29 cellular contexts compared by ENCODE assay signal in genomic region chr10:75868601-75869000, GRCh38.
"Had no signal": no experiment of that assay in that cellular context is flagged by ENCODE, and none has a peak within 500 bp of the region (broad histone marks: within the 10 kb centered on the region; RNA-seq: fewer than 3 reads in every experiment).

No MANE protein-coding gene starts in this region.

- H3K27ac Mint-ChIP-seq: activated CD4-positive, alpha-beta memory T cell treated with anti-CD3 and anti-CD28 coated beads, Interleukin-2, amount 10 ng/mL, durations not matched to agents 7 days and 5 days; activated CD4-positive, alpha-beta T cell treated with anti-CD3 and anti-CD28 coated beads, Interleukin-2, amount 10 ng/mL, durations not matched to agents 7 days and 5 days; activated naive CD4-positive, alpha-beta T cell treated with anti-CD3 and anti-CD28 coated beads, Interleukin-2, amount 10 ng/mL, durations not matched to agents 7 days and 5 days; activated naive CD4-positive, alpha-beta T cell treated with anti-CD3 and anti-CD28 coated beads, Interleukin-2, amount 50 U/mL, for 72 hours; activated naive CD8-positive, alpha-beta T cell treated with anti-CD3 and anti-CD28 coated beads, Interleukin-2, amount 10 ng/mL, durations not matched to agents 7 days and 5 days; activated T-cell treated with anti-CD3 and anti-CD28 coated beads, Interleukin-2, amount 50 U/mL, for 24 hours; activated T-cell treated with anti-CD3 and anti-CD28 coated beads, Interleukin-2, amount 50 U/mL, for 72 hours; brain had no signal

- H3K4me3 Mint-ChIP-seq: activated CD4-positive, alpha-beta memory T cell treated with anti-CD3 and anti-CD28 coated beads, Interleukin-2, amount 10 ng/mL, durations not matched to agents 7 days and 5 days; activated CD4-positive, alpha-beta T cell treated with anti-CD3 and anti-CD28 coated beads, Interleukin-2, amount 10 ng/mL, durations not matched to agents 7 days and 5 days; activated naive CD4-positive, alpha-beta T cell treated with anti-CD3 and anti-CD28 coated beads, Interleukin-2, amount 10 ng/mL, durations not matched to agents 7 days and 5 days; activated naive CD8-positive, alpha-beta T cell treated with anti-CD3 and anti-CD28 coated beads, Interleukin-2, amount 10 ng/mL, durations not matched to agents 7 days and 5 days; activated T-cell treated with anti-CD3 and anti-CD28 coated beads, Interleukin-2, amount 50 U/mL, for 24 hours; activated T-cell treated with anti-CD3 and anti-CD28 coated beads, Interleukin-2, amount 50 U/mL, for 72 hours; brain had no signal

- ATAC-seq: activated naive CD4-positive, alpha-beta T cell treated with anti-CD3 and anti-CD28 coated beads, Interleukin-2, amount 50 U/mL, for 72 hours; activated T-cell treated with anti-CD3 and anti-CD28 coated beads, Interleukin-2, amount 50 U/mL, for 72 hours had no signal

- H3K36me3 Mint-ChIP-seq: activated naive CD4-positive, alpha-beta T cell treated with anti-CD3 and anti-CD28 coated beads, Interleukin-2, amount 10 ng/mL, durations not matched to agents 7 days and 5 days; activated naive CD4-positive, alpha-beta T cell treated with anti-CD3 and anti-CD28 coated beads, Interleukin-2, amount 50 U/mL, for 72 hours; activated naive CD8-positive, alpha-beta T cell treated with anti-CD3 and anti-CD28 coated beads, Interleukin-2, amount 10 ng/mL, durations not matched to agents 7 days and 5 days; brain had no signal

- DNase-seq: activated CD4-positive, alpha-beta memory T cell treated with anti-CD3 and anti-CD28 coated beads, Interleukin-2, amount 10 ng/mL, durations not matched to agents 7 days and 5 days; activated CD4-positive, alpha-beta T cell treated with anti-CD3 and anti-CD28 coated beads for 1 hour; activated CD4-positive, alpha-beta T cell treated with anti-CD3 and anti-CD28 coated beads for 4 hours; activated CD4-positive, alpha-beta T cell treated with anti-CD3 and anti-CD28 coated beads, Interleukin-2, amount 10 ng/mL, durations not matched to agents 7 days and 5 days; activated CD4-positive, alpha-beta T cell treated with anti-CD3 and anti-CD28 coated beads, Interleukin-2, amount 50 U/mL, for 4 hours; activated CD8-positive, alpha-beta memory T cell treated with anti-CD3 and anti-CD28 coated beads, Interleukin-2, amount 50 U/mL, for 48 hours; activated gamma-delta T cell; activated naive CD4-positive, alpha-beta T cell; activated naive CD4-positive, alpha-beta T cell treated with anti-CD3 and anti-CD28 coated beads, Interleukin-2, amount 10 ng/mL, durations not matched to agents 7 days and 5 days; activated naive CD8-positive, alpha-beta T cell treated with anti-CD3 and anti-CD28 coated beads, Interleukin-2, amount 10 ng/mL, durations not matched to agents 7 days and 5 days; activated T-cell treated with anti-CD3 and anti-CD28 coated beads for 4 hours; activated T-cell treated with anti-CD3 and anti-CD28 coated beads, Interleukin-2, amount 50 U/mL, for 24 hours; activated T-cell treated with anti-CD3 and anti-CD28 coated beads, Interleukin-2, amount 50 U/mL, for 72 hours; central memory CD4-positive, alpha-beta T cell; cerebellar nuclear complex; colonic mucosa; effector CD8-positive, alpha-beta T cell; foreskin fibroblast; head of caudate nucleus; T-helper 2 cell had no signal

- H3K27me3 Mint-ChIP-seq: activated CD4-positive, alpha-beta memory T cell treated with anti-CD3 and anti-CD28 coated beads, Interleukin-2, amount 10 ng/mL, durations not matched to agents 7 days and 5 days; activated CD4-positive, alpha-beta T cell treated with anti-CD3 and anti-CD28 coated beads, Interleukin-2, amount 10 ng/mL, durations not matched to agents 7 days and 5 days; activated naive CD4-positive, alpha-beta T cell treated with anti-CD3 and anti-CD28 coated beads, Interleukin-2, amount 10 ng/mL, durations not matched to agents 7 days and 5 days; activated naive CD8-positive, alpha-beta T cell treated with anti-CD3 and anti-CD28 coated beads, Interleukin-2, amount 10 ng/mL, durations not matched to agents 7 days and 5 days; activated T-cell treated with anti-CD3 and anti-CD28 coated beads, Interleukin-2, amount 50 U/mL, for 24 hours had no signal

- H3K9me3 ChIP-seq: ascending aorta, breast epithelium, colonic mucosa had no signal

- H3K4me3 ChIP-seq: ascending aorta, breast epithelium, cardiac muscle cell, colonic mucosa had no signal

- H3K4me1 ChIP-seq: ascending aorta, breast epithelium, colonic mucosa had no signal

- H3K9me3 Mint-ChIP-seq: activated CD4-positive, alpha-beta memory T cell treated with anti-CD3 and anti-CD28 coated beads, Interleukin-2, amount 10 ng/mL, durations not matched to agents 7 days and 5 days; activated CD4-positive, alpha-beta T cell treated with anti-CD3 and anti-CD28 coated beads, Interleukin-2, amount 10 ng/mL, durations not matched to agents 7 days and 5 days; activated naive CD4-positive, alpha-beta T cell treated with anti-CD3 and anti-CD28 coated beads, Interleukin-2, amount 10 ng/mL, durations not matched to agents 7 days and 5 days; activated naive CD4-positive, alpha-beta T cell treated with anti-CD3 and anti-CD28 coated beads, Interleukin-2, amount 50 U/mL, for 72 hours; activated naive CD8-positive, alpha-beta T cell treated with anti-CD3 and anti-CD28 coated beads, Interleukin-2, amount 10 ng/mL, durations not matched to agents 7 days and 5 days; activated T-cell treated with anti-CD3 and anti-CD28 coated beads, Interleukin-2, amount 50 U/mL, for 24 hours had no signal

- H3K4me1 Mint-ChIP-seq: activated CD4-positive, alpha-beta memory T cell treated with anti-CD3 and anti-CD28 coated beads, Interleukin-2, amount 10 ng/mL, durations not matched to agents 7 days and 5 days; activated CD4-positive, alpha-beta T cell treated with anti-CD3 and anti-CD28 coated beads, Interleukin-2, amount 10 ng/mL, durations not matched to agents 7 days and 5 days; activated naive CD4-positive, alpha-beta T cell treated with anti-CD3 and anti-CD28 coated beads, Interleukin-2, amount 10 ng/mL, durations not matched to agents 7 days and 5 days; activated naive CD8-positive, alpha-beta T cell treated with anti-CD3 and anti-CD28 coated beads, Interleukin-2, amount 10 ng/mL, durations not matched to agents 7 days and 5 days had no signal

- H3K27me3 ChIP-seq: ascending aorta, breast epithelium, cardiac muscle cell, colonic mucosa had no signal

- H3K36me3 ChIP-seq: ascending aorta, breast epithelium, cardiac muscle cell, colonic mucosa had no signal

- FAIRE-seq: endometrium, endothelial cell of umbilical vein, frontal cortex had no signal

- H3K27ac ChIP-seq: ascending aorta, breast epithelium, cardiac muscle cell, colonic mucosa, epithelial cell of prostate had no signal
